8 cellular contexts compared by ENCODE assay signal in the genomic region with DNA sequence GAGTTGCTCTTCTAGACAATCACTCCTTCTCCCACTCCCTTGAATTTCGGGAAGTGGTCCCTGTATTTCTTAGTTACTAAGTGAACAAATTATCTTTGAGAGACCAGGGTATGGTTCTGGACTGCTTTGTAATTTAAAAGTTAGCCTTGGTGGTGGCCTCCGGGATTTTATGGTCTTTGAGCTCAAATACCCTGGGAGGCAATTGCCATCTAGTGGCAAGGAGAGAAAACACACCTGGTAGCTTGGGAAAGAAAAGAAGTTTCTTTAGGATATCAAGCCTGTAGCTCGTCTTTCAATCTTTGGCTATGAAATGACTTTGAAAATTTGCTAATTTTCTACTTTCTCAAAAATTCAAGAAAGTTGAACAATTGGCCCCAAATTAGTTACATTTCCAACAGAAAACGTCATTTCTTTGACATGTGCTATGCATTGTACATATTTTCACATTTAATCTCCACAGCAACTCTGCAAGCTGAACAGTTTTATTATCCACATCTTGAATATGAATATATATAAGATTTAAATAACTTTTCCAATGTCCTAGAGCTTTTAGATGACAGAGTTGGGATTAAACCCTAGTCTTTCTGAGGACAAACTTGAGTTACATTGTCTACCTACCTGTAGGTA. TPM values are rescaled to one million over a fixed set of nuclear protein-coding genes. Genes with fewer than 3 reads are reported as not detected.
DNase-seq lines count a peak whose midpoint lies in the region; ATAC-seq and TF ChIP-seq lines count a peak whose summit lies in the region.

No MANE protein-coding gene starts in this region.

- H3K27me3 Mint-ChIP-seq in activated naive CD8-positive, alpha-beta T cell treated with anti-CD3 and anti-CD28 coated beads for 36 hours: no peaks in the 10 kb centered on the region

- 8% methylated on average over 4 of the region's 4 CpGs for WGBS in hepatocyte (ENCODE audit: low lambda C conversion rate, missing lambda C conversion rate)

- no peaks in the 10 kb centered on the region for H3K36me3 ChIP-seq in A673 (ENCODE audit: insufficient read depth, low read length, poor library complexity, severe bottlenecking)
- no peaks in the 10 kb centered on the region for H3K36me3 ChIP-seq in hepatocyte (replicated peaks; ENCODE audit: insufficient read depth, low read depth)

- no TSS peak for BruUV-seq in A673 (replicated peaks; lab: Mats Ljungman, UMichigan)

- DNase-seq in A673 (ENCODE audit: low spot score) (peak; percentile 79), EH (ENCODE audit: low read depth) (peak; percentile 63), NCI-H2029 (lab: John Stamatoyannopoulos, UW) (peak; percentile 8), hepatocyte (ENCODE audit: low spot score) (peak; percentile 70)
- DNase-seq in activated naive CD8-positive, alpha-beta T cell treated with anti-CD3 and anti-CD28 coated beads for 36 hours: peak; percentile 4
- DNase-seq in stimulated activated naive CD8-positive, alpha-beta T cell treated with anti-CD3 and anti-CD28 coated beads, Interleukin-15, Interleukin-2, amounts not matched to agents 100 U/mL and 50 U/mL, for 24 hours: no peak

- H3K36me3 Mint-ChIP-seq in activated naive CD8-positive, alpha-beta T cell treated with anti-CD3 and anti-CD28 coated beads for 36 hours: no peaks in the 10 kb centered on the region

- H3K4me3 ChIP-seq in A673 (ENCODE audit: low read depth, low read length, poor library complexity, severe bottlenecking) (no peak overlapping the region), hepatocyte (no peak overlapping the region)

- H3K4me2 ChIP-seq in hepatocyte: no peak overlapping the region

- no peaks in the 10 kb centered on the region for H3K4me1 ChIP-seq in A673 (ENCODE audit: insufficient read depth, low read length, poor library complexity, severe bottlenecking)
- H3K4me1 ChIP-seq in hepatocyte (ENCODE audit: insufficient read depth): no peaks in the 10 kb centered on the region

- ATAC-seq in HG02610 (IDR thresholded peaks at IDR 0.05; ENCODE audit: unreplicated experiment) (peak; percentile 38), GM18858 (IDR thresholded peaks at IDR 0.05; ENCODE audit: unreplicated experiment) (no peak)
- peak; percentile 30 for ATAC-seq in stimulated activated naive CD8-positive, alpha-beta T cell treated with anti-CD3 and anti-CD28 coated beads, Interleukin-15, Interleukin-2, amounts not matched to agents 100 U/mL and 50 U/mL, for 24 hours

- H3K9me3 Mint-ChIP-seq in activated naive CD8-positive, alpha-beta T cell treated with anti-CD3 and anti-CD28 coated beads for 36 hours: no peaks in the 10 kb centered on the region

- intact Hi-C loops in A673 (cut with micrococcal nuclease; ENCODE audit: unreplicated experiment): loop anchor here (2.0 to 5.0 kb wide), 4 partner anchors 74 to 378 kb away; no protein-coding TSS in a partner anchor

- no peaks in the 10 kb centered on the region for H3K9me2 ChIP-seq in hepatocyte (replicated peaks; ENCODE audit: insufficient read depth)

- H3K27ac ChIP-seq in A673 (ENCODE audit: low read depth, low read length, poor library complexity, severe bottlenecking) (no peak overlapping the region), hepatocyte (no peak overlapping the region)

- POLR2A ChIA-PET in A673 (lab: Charles Lee; ENCODE audit: low non-redundant PET): no interaction called here

- H4K20me1 ChIP-seq in hepatocyte (ENCODE audit: insufficient read depth, poor library complexity, severe bottlenecking): no peaks in the 10 kb centered on the region

- CTCF ChIA-PET in A673 (lab: Charles Lee): interaction anchor here (0.7 to 1.6 kb wide), 11 partner anchors 8 to 388 kb away, joined by 3 to 17 read pairs (median 5); no protein-coding TSS in a partner anchor

- H2AFZ ChIP-seq in hepatocyte: no peak overlapping the region

- H3K9me3 ChIP-seq in A673 (ENCODE audit: low read depth, low read length, poor library complexity, severe bottlenecking) (no peaks in the 10 kb centered on the region), hepatocyte (ENCODE audit: low read depth) (no peaks in the 10 kb centered on the region)

- no peak overlapping the region for H3K27ac Mint-ChIP-seq in activated naive CD8-positive, alpha-beta T cell treated with anti-CD3 and anti-CD28 coated beads for 36 hours

- H3K27me3 ChIP-seq in A673 (replicated peaks; ENCODE audit: insufficient read depth, low read depth, low read length, poor library complexity): no peaks in the 10 kb centered on the region
- no peaks in the 10 kb centered on the region for H3K27me3 ChIP-seq in hepatocyte

- no peak overlapping the region for H3K4me3 Mint-ChIP-seq in activated naive CD8-positive, alpha-beta T cell treated with anti-CD3 and anti-CD28 coated beads for 36 hours

- no peaks in the 10 kb centered on the region for H3K79me2 ChIP-seq in hepatocyte

- peak; percentile 95 for TF ChIP-seq CTCF in A673 (conservative IDR thresholded peaks at IDR 0.05; ENCODE audit: low read depth, low read length)
- TF ChIP-seq CTCF in hepatocyte (IDR thresholded peaks at IDR 0.05; ENCODE audit: poor library complexity): peak; percentile 82

- peaks cover 1% of the 10 kb centered on the region for H3K4me1 Mint-ChIP-seq in activated naive CD8-positive, alpha-beta T cell treated with anti-CD3 and anti-CD28 coated beads for 36 hours

RNA-seq across cellular contexts. Expression of a gene that starts 39.1 kb away (rescaled TPM):
- total RNA-seq in A673 (2021): not detected in 2 replicates
- total RNA-seq in activated naive CD8-positive, alpha-beta T cell treated with anti-CD3 and anti-CD28 coated beads for 36 hours: not detected
- total RNA-seq in hepatocyte: not detected in 2 replicates
- not detected in 2 replicates for polyA plus RNA-seq in hepatocyte

RNA-seq across cellular contexts. Expression of a gene that starts 41.3 kb away (rescaled TPM):
- total RNA-seq in A673 (2021): not detected in 2 replicates
- not detected for total RNA-seq in activated naive CD8-positive, alpha-beta T cell treated with anti-CD3 and anti-CD28 coated beads for 36 hours
- not detected in 2 replicates for total RNA-seq in hepatocyte
- not detected in 2 replicates for polyA plus RNA-seq in hepatocyte

RNA-seq across cellular contexts. Expression of a gene that starts 58.3 kb away (rescaled TPM):
- total RNA-seq in A673 (2021) (0.21 and 0.33 TPM in 2 replicates), hepatocyte (0.37 TPM in 1 of 2 replicates, not detected in the other)
- total RNA-seq in activated naive CD8-positive, alpha-beta T cell treated with anti-CD3 and anti-CD28 coated beads for 36 hours: under 1 TPM in 1 of 2 experiments, not detected in 1; 0.14 TPM
- polyA plus RNA-seq in hepatocyte: not detected in 2 replicates
